Comparison of ENCODE assay signal across 14 cellular contexts in genomic region chr3:134471521-134472193, GRCh38. TPM values are rescaled to one million over a fixed set of nuclear protein-coding genes. Genes with fewer than 3 reads are reported as not detected.
DNase-seq lines count a peak whose midpoint lies in the region; ATAC-seq and TF ChIP-seq lines count a peak whose summit lies in the region.
"Had no signal": no experiment of that assay in that cellular context is flagged by ENCODE, and none has a peak within 500 bp of the region (broad histone marks: within the 10 kb centered on the region; RNA-seq: fewer than 3 reads in every experiment).

No MANE protein-coding gene starts in this region.

- no peak overlapping the region for H4K8ac ChIP-seq in mesenchymal stem cell (ENCODE audit: low read length)

- H2AFZ ChIP-seq in mesenchymal stem cell (ENCODE audit: low read depth, low read length), result no peak overlapping the region

- no peak overlapping the region for H3K23ac ChIP-seq in mesenchymal stem cell (ENCODE audit: low read length in 2 of 2)

- no peaks in the 10 kb centered on the region for H3K27me3 ChIP-seq in mesenchymal stem cell (ENCODE audit: control insufficient read depth in 1 of 2, insufficient read depth in 1 of 2, low read length in 2 of 2)
- H3K27me3 ChIP-seq: Peyer's patch had no signal

- no peak overlapping the region for H3K4ac ChIP-seq in mesenchymal stem cell (ENCODE audit: low read depth in 1 of 2, low read length in 2 of 2)

- peaks cover 6% of the 10 kb centered on the region for H3K4me1 ChIP-seq in mesenchymal stem cell (ENCODE audit: control insufficient read depth, insufficient read depth, low read depth, low read length)
- H3K4me1 ChIP-seq: Peyer's patch had no signal

- no peak overlapping the region for H3K27ac ChIP-seq in mesenchymal stem cell (ENCODE audit: low read length, poor library complexity, severe bottlenecking)
- H3K27ac ChIP-seq: Peyer's patch had no signal

- DNase-seq in AG10803 (ENCODE audit: low read depth) (peak; percentile 49), M059J (ENCODE audit: low read depth) (peak; percentile 52), dermis blood vessel endothelial cell (peak; percentile 63), mesenchymal stem cell (peak; percentile 63), NCI-H2029 (lab: John Stamatoyannopoulos, UW) (no peak), activated gamma-delta T cell treated with Interleukin-2 at 50 U/mL for 16 hours (no peak), NCI-H345 treated with DMSO at 0.1 percent for 48 hours (lab: John Stamatoyannopoulos, UW; ENCODE audit: unreplicated experiment) (no peak)
- DNase-seq: activated CD4-positive, CD25-positive, alpha-beta regulatory T cell treated with anti-CD3 and anti-CD28 coated beads, Interleukin-2, amount 50 U/mL, for 72 hours; H9; NCI-H1417; NCI-H510A treated with DMSO at 0.1 percent for 48 hours; Peyer's patch; T-helper 17 cell had no signal

- H4K91ac ChIP-seq in mesenchymal stem cell (ENCODE audit: low read length), result no peak overlapping the region

- H3K4me3 ChIP-seq in AG10803 (ENCODE audit: low read length) (no peak overlapping the region), mesenchymal stem cell (ENCODE audit: insufficient read depth in 1 of 2, low read depth in 1 of 2, low read length in 2 of 2) (no peak overlapping the region)
- H3K4me3 ChIP-seq: Peyer's patch had no signal

- 68% methylated on average over 4 of the region's 8 CpGs for WGBS in mesenchymal stem cell

- peak overlapping the region; percentile 30 for H3K9ac ChIP-seq in mesenchymal stem cell (ENCODE audit: low read length)

- no peak overlapping the region for H2BK5ac ChIP-seq in mesenchymal stem cell (ENCODE audit: low read depth, low read length, poor library complexity, severe bottlenecking)

- H2AK5ac ChIP-seq in mesenchymal stem cell (ENCODE audit: low read length, severe bottlenecking), result no peak overlapping the region

- H3K14ac ChIP-seq in mesenchymal stem cell (ENCODE audit: low read length in 2 of 2), result no peak overlapping the region

- no peaks in the 10 kb centered on the region for H3K9me3 ChIP-seq in mesenchymal stem cell (ENCODE audit: control insufficient read depth, low read length)
- H3K9me3 ChIP-seq: Peyer's patch had no signal

- TF ChIP-seq CTCF in AG10803 (conservative IDR thresholded peaks at IDR 0.05; ENCODE audit: low read length), result no peak

- no peak overlapping the region for H2BK12ac ChIP-seq in mesenchymal stem cell (ENCODE audit: low read length in 2 of 2)

- no peak for ATAC-seq in GM18505 (IDR thresholded peaks at IDR 0.05; ENCODE audit: unreplicated experiment)
- ATAC-seq: T-helper 17 cell had no signal

- peaks cover 1 to 15% of the 10 kb centered on the region in 2 experiments for H3K36me3 ChIP-seq in mesenchymal stem cell (ENCODE audit: control insufficient read depth in 1 of 2, insufficient read depth in 2 of 2, low read depth in 1 of 2, low read length in 2 of 2)

- no peak overlapping the region for H3K18ac ChIP-seq in mesenchymal stem cell (ENCODE audit: low read depth in 1 of 2, low read length in 2 of 2)

- peaks cover 4% of the 10 kb centered on the region for H3K79me1 ChIP-seq in mesenchymal stem cell (replicated peaks; ENCODE audit: low read length, poor library complexity, severe bottlenecking)

- no peak overlapping the region for H3K4me2 ChIP-seq in mesenchymal stem cell (ENCODE audit: low read length, poor library complexity, severe bottlenecking)

- H2BK120ac ChIP-seq in mesenchymal stem cell (ENCODE audit: low read depth, low read length), result no peak overlapping the region

- no peak overlapping the region for H2BK15ac ChIP-seq in mesenchymal stem cell (ENCODE audit: low read depth, poor library complexity, severe bottlenecking)

- TF ChIP-seq POLR2A in GM18505 (IDR thresholded peaks at IDR 0.05; ENCODE audit: borderline replicate concordance, extremely low read depth, insufficient read depth, insufficient read length), result no peak

RNA-seq across cellular contexts. Expression of gene ANAPC13, which starts 14.1 kb away (rescaled TPM):
- 208 and 216 TPM in 2 replicates for total RNA-seq in M059J (2014; rRNA removed; shearing (Covaris generic))
- 80.8 and 87.0 TPM in 2 replicates for total RNA-seq in dermis blood vessel endothelial cell
- polyA plus RNA-seq in mesenchymal stem cell (2013, experiment 1 of 2), result 54.1 TPM
- 56.0 TPM for polyA plus RNA-seq in mesenchymal stem cell (2013, experiment 2 of 2)

RNA-seq across cellular contexts. Expression of gene CEP63, which starts 14.2 kb away (rescaled TPM):
- total RNA-seq in M059J (2014; rRNA removed; shearing (Covaris generic)), result 20.7 and 26.3 TPM in 2 replicates
- 14.0 and 17.5 TPM in 2 replicates for total RNA-seq in dermis blood vessel endothelial cell
- 20.1 TPM for polyA plus RNA-seq in mesenchymal stem cell (2013, experiment 1 of 2)
- polyA plus RNA-seq in mesenchymal stem cell (2013, experiment 2 of 2), result 21.0 TPM

Comparison
In these comparisons a context has a peak if more than half of its experiments do, and no peak if none do; other contexts are left out.
1. DNase-seq: peak in AG10803 (single experiment), M059J (single experiment), dermis blood vessel endothelial cell (single experiment) and mesenchymal stem cell (single experiment); none in NCI-H2029 (single experiment), activated gamma-delta T cell treated with Interleukin-2 at 50 U/mL for 16 hours (single experiment) and NCI-H345 treated with DMSO at 0.1 percent for 48 hours (single experiment).